8 cellular contexts compared by ENCODE assay signal in the genomic region with DNA sequence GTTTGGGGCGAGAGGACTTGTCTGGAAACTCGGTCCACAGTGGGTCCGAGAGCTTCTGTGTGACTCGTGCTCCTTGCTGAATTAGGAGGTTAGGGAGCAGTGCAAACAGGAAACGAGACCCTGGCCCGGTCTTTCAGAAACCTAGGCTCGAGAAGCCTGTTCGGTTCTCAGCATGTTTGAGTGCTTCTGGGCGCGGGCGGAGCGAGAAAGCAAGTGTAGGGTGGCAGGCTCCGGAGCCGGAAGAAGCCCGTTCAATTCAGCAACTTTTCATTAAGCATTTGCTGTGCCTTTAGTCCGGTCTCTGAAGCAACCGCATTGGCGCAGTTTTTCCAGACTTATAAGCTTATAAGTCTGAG. TPM values are rescaled to one million over a fixed set of nuclear protein-coding genes. Genes with fewer than 3 reads are reported as not detected.
DNase-seq lines count a peak whose midpoint lies in the region; ATAC-seq and TF ChIP-seq lines count a peak whose summit lies in the region.

No MANE protein-coding gene starts in this region.

- H3K9ac ChIP-seq in iPS-20b (ENCODE audit: low read depth, low read length) = peak overlapping the region; percentile 94

- H3K9me3 ChIP-seq in RWPE2 (ENCODE audit: severe bottlenecking) = no peaks in the 10 kb centered on the region
- H3K9me3 ChIP-seq in iPS-20b (ENCODE audit: insufficient read depth, low read depth, low read length) = no peaks in the 10 kb centered on the region

- H3K4me1 ChIP-seq in RWPE2 (ENCODE audit: insufficient read depth, poor library complexity, severe bottlenecking) (peaks cover 15% of the 10 kb centered on the region), iPS-20b (ENCODE audit: insufficient read depth, low read length) (peaks cover 17% of the 10 kb centered on the region)

- H3K4me3 ChIP-seq in RWPE2 (ENCODE audit: severe bottlenecking) (peak overlapping the region; percentile 88), iPS-20b (ENCODE audit: low read length) (peak overlapping the region; percentile 88)

- no peak for TF ChIP-seq CTCF in RWPE2 (IDR thresholded peaks at IDR 0.05; ENCODE audit: poor library complexity, severe bottlenecking)

- ATAC-seq in HG02678 (IDR thresholded peaks at IDR 0.05; ENCODE audit: unreplicated experiment) (peak; percentile 6), RWPE2 (ENCODE audit: low read depth) (no peak; the same call in 2 of the 3 replicates)

- WGBS in adipose tissue, 3 donors = 0% methylated on average over 18 of the region's 18 CpGs

- H3K36me3 ChIP-seq in RWPE2 (ENCODE audit: low read depth) (peaks cover 19% of the 10 kb centered on the region), iPS-20b (ENCODE audit: insufficient read depth, low read depth, low read length) (peaks cover 25% of the 10 kb centered on the region)

- H3K27ac ChIP-seq in RWPE2 (ENCODE audit: poor library complexity, severe bottlenecking) (peak overlapping the region; percentile 54), adipose tissue (ENCODE audit: low read depth, low read length) (peak overlapping the region; percentile 59), iPS-20b (ENCODE audit: low read length) (peak overlapping the region; percentile 45)

- DNase-seq in EH (ENCODE audit: low read depth) (peak; percentile 55), RWPE2 (ENCODE audit: low spot score) (no peak), 8988T (no peak), HuH-7.5 (ENCODE audit: low spot score) (no peak)
- DNase-seq in stimulated activated CD4-positive, alpha-beta T cell treated with anti-CD3 and anti-CD28 coated beads, Interleukin-1b, Interleukin-23, amount 100 ng/mL, for 48 hours = peak; percentile 38

- H3K27me3 ChIP-seq in RWPE2 (ENCODE audit: insufficient read depth, poor library complexity, severe bottlenecking) = no peaks in the 10 kb centered on the region
- H3K27me3 ChIP-seq in iPS-20b (ENCODE audit: insufficient read depth, low read length) = no peaks in the 10 kb centered on the region

RNA-seq across cellular contexts. Expression of a gene that starts 0.5 kb away (rescaled TPM):
- 100 to 1,000 TPM; 116 to 202 (median 185) TPM for polyA plus RNA-seq in adipose tissue

RNA-seq across cellular contexts. Expression of a gene that starts 22.1 kb away (rescaled TPM):
- under 1 TPM in 1 of 3 donors, not detected in 2; 0.56 TPM for polyA plus RNA-seq in adipose tissue

RNA-seq across cellular contexts. Expression of a gene that starts 54.7 kb away (rescaled TPM):
- 10 to 100 TPM in 2 of 3 donors, 1 to 10 TPM in 1; 4.0 to 67.7 (median 43.7) TPM for polyA plus RNA-seq in adipose tissue

Comparison
In these comparisons a context has a peak if more than half of its experiments do, and no peak if none do; other contexts are left out.
1. DNase-seq: peak in EH (single experiment) and stimulated activated CD4-positive, alpha-beta T cell treated with anti-CD3 and anti-CD28 coated beads, Interleukin-1b, Interleukin-23, amount 100 ng/mL, for 48 hours (single experiment); none in RWPE2 (single experiment), 8988T (single experiment) and HuH-7.5 (single experiment).
2. Peak in every context shown above with its lines, with median percentiles within 50 percentile points of each other: H3K27ac ChIP-seq.